24 cellular contexts compared by ENCODE assay signal in the genomic region with DNA sequence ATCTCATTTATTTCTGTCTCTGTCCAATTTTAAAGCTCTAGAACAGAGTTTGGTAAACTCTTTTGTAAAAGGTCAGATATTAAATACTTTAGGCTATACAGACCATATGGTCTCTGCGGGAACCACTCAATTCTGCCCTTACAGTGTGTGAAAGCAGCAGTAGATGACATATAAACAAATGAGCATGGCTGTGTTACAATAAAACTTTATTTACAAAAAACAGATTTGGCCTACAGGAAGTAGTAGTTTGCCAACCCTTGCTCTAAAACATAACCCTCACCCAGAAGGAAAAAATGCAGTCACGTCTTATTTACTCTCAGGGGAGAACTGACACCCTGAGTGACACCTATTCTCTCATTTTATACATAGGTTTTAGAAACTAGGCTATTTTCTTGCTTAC.
DNase-seq lines count a peak whose midpoint lies in the region; ATAC-seq, FAIRE-seq and TF ChIP-seq lines count a peak whose summit lies in the region.
"Had no signal": no experiment of that assay in that cellular context is flagged by ENCODE, and none has a peak within 500 bp of the region (broad histone marks: within the 10 kb centered on the region; RNA-seq: fewer than 3 reads in every experiment).

No MANE protein-coding gene starts in this region.

- peaks cover 18% of the 10 kb centered on the region for H3K9me3 Mint-ChIP-seq in WTC11
- peaks cover 5% of the 10 kb centered on the region for H3K9me3 Mint-ChIP-seq in stimulated activated effector memory CD8-positive, alpha-beta T cell treated with anti-CD3 and anti-CD28 coated beads, Interleukin-12 subunit alpha, Interleukin-12 subunit beta, amount 100 ng/mL, for 72 hours
- H3K9me3 Mint-ChIP-seq: CD8-positive, alpha-beta T cell had no signal

- H3K27ac ChIP-seq in HepG2 (ENCODE audit: extremely low read length, insufficient read depth, low read length): no peak overlapping the region
- no peak overlapping the region for H3K27ac ChIP-seq in right lobe of liver
- no peak overlapping the region for H3K27ac ChIP-seq in GM12878 (ENCODE audit: control insufficient read depth, insufficient read depth)
- H3K27ac ChIP-seq in tibial artery: peak overlapping the region; percentile 55 to 84
- H3K27ac ChIP-seq: 22Rv1; A549; BLaER1 treated with 17β-estradiol and CSF1 and Interleukin-3, amounts not matched to agents 10 nM and 100 nM; C4-2B had no signal

- SMC1A ChIA-PET in GM12878 (lab: Charles Lee; ENCODE audit: uncharacterized antibody, unreplicated experiment): interaction anchor here (0.8 kb wide), 1 partner anchor 11 kb away, joined by 3 read pairs; no protein-coding TSS in a partner anchor

- TF ChIP-seq RAD21 in HepG2 (CRISPR knock-in tag; IDR thresholded peaks at IDR 0.05): no peak
- no peak for TF ChIP-seq RAD21 in GM12878 (IDR thresholded peaks at IDR 0.05; ENCODE audit: insufficient read depth, low read depth, low read length)

- in situ Hi-C loops in HepG2 (cut with HindIII; ENCODE audit: extremely low pct_ligation_motif_present, low pct_unique_long_range_greater_than_20kb): no loop called here
- in situ Hi-C loops in GM12878 (cut with MboI): no loop called here

- TF ChIP-seq CTCF in HepG2 (CRISPR knock-in tag; IDR thresholded peaks at IDR 0.05): no peak
- no peak for TF ChIP-seq CTCF in right lobe of liver (IDR thresholded peaks at IDR 0.05)
- no peak for TF ChIP-seq CTCF in WTC11 (IDR thresholded peaks at IDR 0.05)
- no peak for TF ChIP-seq CTCF in GM12878 (IDR thresholded peaks at IDR 0.05 in 2 of 3, conservative IDR thresholded peaks at IDR 0.05 in 1 of 3; ENCODE audit: control insufficient read depth in 2 of 3, extremely low read depth in 1 of 3, insufficient read depth in 1 of 3, low read depth in 3 of 3, low read length in 3 of 3)
- TF ChIP-seq CTCF in tibial artery (IDR thresholded peaks at IDR 0.05): no peak

- DNase-seq in HepG2 (ENCODE audit: low spot score) (no peak), right lobe of liver (no peak), WTC11 (ENCODE audit: low spot score) (no peak), GM12878 (ENCODE audit: low read depth, low spot score) (no peak), tibial artery (no peak)
- DNase-seq in stimulated activated effector memory CD8-positive, alpha-beta T cell treated with anti-CD3 and anti-CD28 coated beads, Interleukin-12 subunit alpha, Interleukin-12 subunit beta, amount 100 ng/mL, for 72 hours (ENCODE audit: low spot score in 2 of 2): no peak
- no peak for DNase-seq in activated effector memory CD4-positive, alpha-beta T cell treated with anti-CD3 and anti-CD28 coated beads, Interleukin-2, amount 50 U/mL, for 16 hours
- DNase-seq: AML-193; Caco-2; Calu3; CD4-positive, alpha-beta T cell; CD8-positive, alpha-beta T cell; DMS79 treated with DMSO at 0.1 percent for 48 hours; GF-D8 had no signal

- no peaks in the 10 kb centered on the region for H4K20me1 ChIP-seq in HepG2 (ENCODE audit: insufficient read depth, low read length)
- H4K20me1 ChIP-seq in GM12878 (ENCODE audit: control insufficient read depth, insufficient read depth): no peaks in the 10 kb centered on the region
- H4K20me1 ChIP-seq: BLaER1 treated with 17β-estradiol and CSF1 and Interleukin-3, amounts not matched to agents 10 nM and 100 nM had no signal

- no peaks in the 10 kb centered on the region for H3K36me3 ChIP-seq in HepG2 (replicated peaks in 1 of 2; ENCODE audit: control insufficient read depth in 1 of 2, insufficient read depth in 2 of 2, low read length in 2 of 2)
- H3K36me3 ChIP-seq in right lobe of liver: no peaks in the 10 kb centered on the region
- no peaks in the 10 kb centered on the region for H3K36me3 ChIP-seq in GM12878 (ENCODE audit: control insufficient read depth in 2 of 2, insufficient read depth in 2 of 2, low read length in 1 of 2)
- H3K36me3 ChIP-seq in tibial artery: no peaks in the 10 kb centered on the region
- H3K36me3 ChIP-seq: BLaER1 treated with 17β-estradiol and CSF1 and Interleukin-3, amounts not matched to agents 10 nM and 100 nM had no signal

- RAD21 ChIA-PET in GM12878 (lab: Charles Lee; ENCODE audit: unreplicated experiment): no interaction called here

- CTCF ChIA-PET in HepG2 (lab: Yijun Ruan, JAX; ENCODE audit: low intra/inter-chr PET ratio, low total read pairs) (no interaction called here), WTC11 (lab: Charles Lee) (no interaction called here), GM12878 (lab: Yijun Ruan, JAX) (no interaction called here)

- peaks cover 18% of the 10 kb centered on the region for H3K4me1 Mint-ChIP-seq in WTC11
- H3K4me1 Mint-ChIP-seq in stimulated activated effector memory CD8-positive, alpha-beta T cell treated with anti-CD3 and anti-CD28 coated beads, Interleukin-12 subunit alpha, Interleukin-12 subunit beta, amount 100 ng/mL, for 72 hours: no peaks in the 10 kb centered on the region

- BruUV-seq in HepG2 (replicated peaks; lab: Mats Ljungman, UMichigan) (no TSS peak), GM12878 (replicated peaks; lab: Mats Ljungman, UMichigan) (no TSS peak)

- H3K4me3 ChIP-seq in HepG2 (replicated peaks in 1 of 3; ENCODE audit: insufficient read depth in 1 of 3, low read depth in 2 of 3, low read length in 3 of 3) (no peak overlapping the region), right lobe of liver (no peak overlapping the region), GM12878 (no peak overlapping the region), tibial artery (no peak overlapping the region)
- H3K4me3 ChIP-seq: A549; BLaER1 treated with 17β-estradiol and CSF1 and Interleukin-3, amounts not matched to agents 10 nM and 100 nM had no signal

- H3K79me2 ChIP-seq in HepG2 (ENCODE audit: insufficient read depth, low read length) (peaks cover under 1% of the 10 kb centered on the region), GM12878 (ENCODE audit: control insufficient read depth, insufficient read depth, low read length) (no peaks in the 10 kb centered on the region)

- no peaks in the 10 kb centered on the region for H3K27me3 ChIP-seq in HepG2 (ENCODE audit: control insufficient read depth in 1 of 2, insufficient read depth in 2 of 2, low read length in 2 of 2)
- no peaks in the 10 kb centered on the region for H3K27me3 ChIP-seq in right lobe of liver
- no peaks in the 10 kb centered on the region for H3K27me3 ChIP-seq in GM12878 (replicated peaks in 1 of 2; ENCODE audit: control insufficient read depth in 2 of 2, insufficient read depth in 2 of 2, low read length in 1 of 2)
- H3K27me3 ChIP-seq in tibial artery: no peaks in the 10 kb centered on the region
- H3K27me3 ChIP-seq: BLaER1 treated with 17β-estradiol and CSF1 and Interleukin-3, amounts not matched to agents 10 nM and 100 nM had no signal

- H3K9me3 ChIP-seq in HepG2 (ENCODE audit: low read length): peaks cover 5% of the 10 kb centered on the region
- no peaks in the 10 kb centered on the region for H3K9me3 ChIP-seq in right lobe of liver
- no peaks in the 10 kb centered on the region; the same call in 2 of the 3 replicates for H3K9me3 ChIP-seq in GM12878 (replicated peaks; ENCODE audit: control insufficient read depth, insufficient read depth, low read length)
- no peaks in the 10 kb centered on the region for H3K9me3 ChIP-seq in tibial artery
- H3K9me3 ChIP-seq: Caco-2 had no signal

- H3K9ac ChIP-seq in HepG2 (ENCODE audit: insufficient read depth, low read depth, low read length) (no peak overlapping the region), GM12878 (ENCODE audit: control insufficient read depth, insufficient read depth, low read length) (no peak overlapping the region)
- H3K9ac ChIP-seq: BLaER1 treated with 17β-estradiol and CSF1 and Interleukin-3, amounts not matched to agents 10 nM and 100 nM had no signal

- no peak for ATAC-seq in HepG2
- no peak for ATAC-seq in right lobe of liver
- ATAC-seq in WTC11: no peak
- ATAC-seq in GM12878: no peak
- ATAC-seq in stimulated activated effector memory CD8-positive, alpha-beta T cell treated with anti-CD3 and anti-CD28 coated beads, Interleukin-12 subunit alpha, Interleukin-12 subunit beta, amount 100 ng/mL, for 72 hours: no peak
- ATAC-seq in HG02884 (IDR thresholded peaks at IDR 0.05; ENCODE audit: unreplicated experiment): no peak
- ATAC-seq: A549; CD8-positive, alpha-beta T cell had no signal

- POLR2A ChIA-PET in HepG2 (lab: Yijun Ruan, JAX) (no interaction called here), WTC11 (lab: Charles Lee) (no interaction called here), GM12878 (lab: Charles Lee) (no interaction called here)

- TF ChIP-seq EP300 in HepG2 (IDR thresholded peaks at IDR 0.05; ENCODE audit: low read depth in 2 of 2, low read length in 2 of 2): no peak
- no peak for TF ChIP-seq EP300 in HepG2 (CRISPR knock-in tag; IDR thresholded peaks at IDR 0.05; ENCODE audit: borderline replicate concordance)
- TF ChIP-seq EP300 in GM12878 (IDR thresholded peaks at IDR 0.05; ENCODE audit: borderline replicate concordance in 1 of 2, control insufficient read depth in 1 of 2, low read depth in 2 of 2, low read length in 2 of 2): no peak

- H3K4me2 ChIP-seq in HepG2 (ENCODE audit: low read depth, low read length) (no peak overlapping the region), GM12878 (ENCODE audit: control insufficient read depth, insufficient read depth) (no peak overlapping the region)
- H3K4me2 ChIP-seq: A549; BLaER1 treated with 17β-estradiol and CSF1 and Interleukin-3, amounts not matched to agents 10 nM and 100 nM had no signal

- peaks cover 10% of the 10 kb centered on the region for H3K36me3 Mint-ChIP-seq in WTC11
- no peaks in the 10 kb centered on the region for H3K36me3 Mint-ChIP-seq in stimulated activated effector memory CD8-positive, alpha-beta T cell treated with anti-CD3 and anti-CD28 coated beads, Interleukin-12 subunit alpha, Interleukin-12 subunit beta, amount 100 ng/mL, for 72 hours
- H3K36me3 Mint-ChIP-seq: CD8-positive, alpha-beta T cell had no signal

- H2AFZ ChIP-seq in HepG2 (ENCODE audit: low read length) (no peak overlapping the region), GM12878 (ENCODE audit: control insufficient read depth, low read depth, low read length) (no peak overlapping the region)

- no peak overlapping the region for H3K4me3 Mint-ChIP-seq in WTC11
- H3K4me3 Mint-ChIP-seq in stimulated activated effector memory CD8-positive, alpha-beta T cell treated with anti-CD3 and anti-CD28 coated beads, Interleukin-12 subunit alpha, Interleukin-12 subunit beta, amount 100 ng/mL, for 72 hours: no peak overlapping the region
- H3K4me3 Mint-ChIP-seq: B cell; CD4-positive, alpha-beta T cell; CD8-positive, alpha-beta T cell had no signal

- H3K27me3 Mint-ChIP-seq in WTC11 (ENCODE audit: low read depth): no peaks in the 10 kb centered on the region
- H3K27me3 Mint-ChIP-seq: B cell; CD4-positive, alpha-beta T cell had no signal

- no peak for TF ChIP-seq POLR2A in HepG2 (IDR thresholded peaks at IDR 0.05; ENCODE audit: insufficient read depth in 1 of 2, low read depth in 2 of 2, low read length in 2 of 2)
- no peak for TF ChIP-seq POLR2A in right lobe of liver (IDR thresholded peaks at IDR 0.05)
- no peak for TF ChIP-seq POLR2A in GM12878 (IDR thresholded peaks at IDR 0.05; ENCODE audit: low read depth, low read length)

- intact Hi-C loops in HepG2 (cut with micrococcal nuclease; ENCODE audit: unreplicated experiment): no loop called here
- intact Hi-C loops in right lobe of liver (cut with DNase I): no loop called here
- intact Hi-C loops in GM12878 (cut with micrococcal nuclease; ENCODE audit: unreplicated experiment): no loop called here
- intact Hi-C loops in tibial artery (cut with DNase I; ENCODE audit: low total_unique reads): no loop called here

- 90% methylated on average over 2 of the region's 2 CpGs for WGBS in HepG2 (ENCODE audit: low lambda C conversion rate)
- 61% methylated on average over 2 of the region's 2 CpGs for WGBS in right lobe of liver (ENCODE audit: insufficient coverage, low coverage, low lambda C conversion rate, missing lambda C conversion rate)
- WGBS in GM12878 (ENCODE audit: insufficient coverage, insufficient replicate concordance, low lambda C conversion rate, missing lambda C conversion rate): 96% methylated on average over 2 of the region's 2 CpGs

- FAIRE-seq in HepG2 (lab: Jason Lieb, UNC) (no peak), GM12878 (lab: Jason Lieb, UNC) (no peak)
- FAIRE-seq: D721Med, G401.6, GM12892, GM18507 had no signal

- H3K27ac Mint-ChIP-seq in WTC11: peak overlapping the region; percentile 12; the same call in 1 of the 2 replicates
- H3K27ac Mint-ChIP-seq in stimulated activated effector memory CD8-positive, alpha-beta T cell treated with anti-CD3 and anti-CD28 coated beads, Interleukin-12 subunit alpha, Interleukin-12 subunit beta, amount 100 ng/mL, for 72 hours: no peak overlapping the region
- H3K27ac Mint-ChIP-seq: B cell; CD4-positive, alpha-beta T cell; CD8-positive, alpha-beta T cell had no signal

- H3K4me1 ChIP-seq in HepG2 (ENCODE audit: insufficient read depth, low read length) (peaks cover 50% of the 10 kb centered on the region), right lobe of liver (no peaks in the 10 kb centered on the region), GM12878 (ENCODE audit: control insufficient read depth, insufficient read depth, low read length) (no peaks in the 10 kb centered on the region), tibial artery (peaks cover 0 to 97% (median 12%) of the 10 kb centered on the region in 4 donors)
- H3K4me1 ChIP-seq: BLaER1 treated with 17β-estradiol and CSF1 and Interleukin-3, amounts not matched to agents 10 nM and 100 nM; Caco-2 had no signal

Comparison
In these comparisons a context has a peak if more than half of its experiments do, and no peak if none do; other contexts are left out.
1. H3K27ac ChIP-seq: peak in tibial artery (2 of 2); none in HepG2 (single experiment), right lobe of liver (0 of 3) and GM12878 (single experiment).